ENCODE assay signal across 8 cellular contexts in the genomic region with DNA sequence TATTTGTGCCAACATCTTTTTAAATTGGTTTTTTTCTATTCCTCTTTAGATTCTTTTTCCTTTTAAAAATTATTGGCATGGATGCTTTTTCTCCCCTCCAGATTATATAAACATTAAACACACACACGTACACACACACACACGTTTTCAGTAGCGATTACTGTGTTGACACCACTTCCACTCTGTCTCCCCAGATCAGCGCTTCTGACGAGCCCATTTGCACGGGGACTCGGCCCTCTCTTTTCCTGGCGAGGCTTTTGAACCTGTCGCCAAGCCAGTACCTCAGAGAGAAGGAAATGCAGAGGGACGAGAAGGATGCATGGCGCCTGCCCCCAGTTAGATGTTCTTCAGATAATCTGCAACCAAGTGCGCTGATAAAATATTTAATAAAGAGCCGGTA. TPM values are rescaled to one million over a fixed set of nuclear protein-coding genes. Genes with fewer than 3 reads are reported as not detected.
DNase-seq lines count a peak whose midpoint lies in the region; ATAC-seq and TF ChIP-seq lines count a peak whose summit lies in the region.

No MANE protein-coding gene starts in this region.

- peaks cover 8% of the 10 kb centered on the region for H3K36me3 Mint-ChIP-seq in natural killer cell treated with Interleukin-12 subunit alpha and Interleukin-12 subunit beta and Interleukin-15 and Interleukin-18, amount 100 ng/mL, for 72 hours

- peak overlapping the region; percentile 6 for H3K4me3 ChIP-seq in NB4 (ENCODE audit: low read depth, low read length)
- H3K4me3 ChIP-seq in breast epithelium: peak overlapping the region; percentile 45 to 79 (median 50)

- intact Hi-C loops in breast epithelium (cut with DNase I; ENCODE audit: low total_unique reads): no loop called here

- no peak for TF ChIP-seq POLR2A in NB4 (IDR thresholded peaks at IDR 0.05; ENCODE audit: extremely low read depth, insufficient read length)
- no peak for TF ChIP-seq POLR2A in breast epithelium (IDR thresholded peaks at IDR 0.05)

- no peak overlapping the region for H3K27ac ChIP-seq in breast epithelium

- H3K27ac Mint-ChIP-seq in natural killer cell treated with Interleukin-12 subunit alpha and Interleukin-12 subunit beta and Interleukin-15 and Interleukin-18, amount 100 ng/mL, for 72 hours: peak overlapping the region in 1 of 2 donors; percentile 33

- H3K9me3 Mint-ChIP-seq in natural killer cell treated with Interleukin-12 subunit alpha and Interleukin-12 subunit beta and Interleukin-15 and Interleukin-18, amount 100 ng/mL, for 72 hours: no peaks in the 10 kb centered on the region

- peak; percentile 12 for DNase-seq in DMS153 (lab: John Stamatoyannopoulos, UW)
- DNase-seq in NB4 (ENCODE audit: low read depth): peak; percentile 30
- no peak for DNase-seq in breast epithelium (ENCODE audit: low spot score in 2 of 2)
- DNase-seq in natural killer cell treated with Interleukin-12 subunit alpha and Interleukin-12 subunit beta and Interleukin-15 and Interleukin-18, amount 100 ng/mL, for 72 hours (ENCODE audit: low spot score): no peak
- DNase-seq in GOT3 (lab: John Stamatoyannopoulos, UW): no peak
- no peak for DNase-seq in NCI-H2081 treated with DMSO at 0.1 percent for 48 hours (lab: John Stamatoyannopoulos, UW)
- no peak for DNase-seq in omental fat pad (ENCODE audit: low spot score)

- H3K36me3 ChIP-seq in breast epithelium: no peaks in the 10 kb centered on the region

- no peak for TF ChIP-seq CTCF in NB4 (IDR thresholded peaks at IDR 0.05; ENCODE audit: low read depth, low read length)
- TF ChIP-seq CTCF in breast epithelium (IDR thresholded peaks at IDR 0.05): no peak
- no peak for TF ChIP-seq CTCF in omental fat pad (IDR thresholded peaks at IDR 0.05)

- peaks cover 44 to 61% of the 10 kb centered on the region in 2 donors for H3K27me3 Mint-ChIP-seq in natural killer cell treated with Interleukin-12 subunit alpha and Interleukin-12 subunit beta and Interleukin-15 and Interleukin-18, amount 100 ng/mL, for 72 hours

- peaks cover 5 to 59% of the 10 kb centered on the region in 2 donors for H3K27me3 ChIP-seq in breast epithelium

- peaks cover 14 to 16% of the 10 kb centered on the region in 2 donors for H3K4me1 ChIP-seq in breast epithelium

- peak overlapping the region; percentile 86 for H3K4me3 Mint-ChIP-seq in natural killer cell treated with Interleukin-12 subunit alpha and Interleukin-12 subunit beta and Interleukin-15 and Interleukin-18, amount 100 ng/mL, for 72 hours

- peaks cover 39 to 41% of the 10 kb centered on the region in 2 donors for H3K4me1 Mint-ChIP-seq in natural killer cell treated with Interleukin-12 subunit alpha and Interleukin-12 subunit beta and Interleukin-15 and Interleukin-18, amount 100 ng/mL, for 72 hours (ENCODE audit: low read depth in 2 of 2)

- ATAC-seq in GM19463 (IDR thresholded peaks at IDR 0.05; ENCODE audit: unreplicated experiment) (peak; percentile 31), omental fat pad (ENCODE audit: low FRiP score) (no peak)
- peak; percentile 33 to 41 for ATAC-seq in natural killer cell treated with Interleukin-12 subunit alpha and Interleukin-12 subunit beta and Interleukin-15 and Interleukin-18, amount 100 ng/mL, for 72 hours

- no peaks in the 10 kb centered on the region for H3K9me3 ChIP-seq in breast epithelium

RNA-seq across cellular contexts. Expression of a gene that starts 1.1 kb away (rescaled TPM):
- total RNA-seq in breast epithelium (under 1 TPM in 2 of 3 donors, not detected in 1; 0.33 to 0.64 TPM), omental fat pad (1 to 10 TPM in 1 of 4 donors, under 1 TPM in 1, not detected in 2; 0.09 to 1.2 TPM)
- total RNA-seq in natural killer cell treated with Interleukin-12 subunit alpha and Interleukin-12 subunit beta and Interleukin-15 and Interleukin-18, amount 100 ng/mL, for 72 hours: under 1 TPM in 1 of 2 donors, not detected in 1; 0.05 TPM

Comparison
In these comparisons a context has a peak if more than half of its experiments do, and no peak if none do; other contexts are left out.
1. DNase-seq: peak in DMS153 (single experiment) and NB4 (single experiment); none in breast epithelium (0 of 2), natural killer cell treated with Interleukin-12 subunit alpha and Interleukin-12 subunit beta and Interleukin-15 and Interleukin-18, amount 100 ng/mL, for 72 hours (single experiment), GOT3 (single experiment), NCI-H2081 treated with DMSO at 0.1 percent for 48 hours (single experiment) and omental fat pad (single experiment).